Comparison of ENCODE assay signal across 24 cellular contexts in the genomic region with DNA sequence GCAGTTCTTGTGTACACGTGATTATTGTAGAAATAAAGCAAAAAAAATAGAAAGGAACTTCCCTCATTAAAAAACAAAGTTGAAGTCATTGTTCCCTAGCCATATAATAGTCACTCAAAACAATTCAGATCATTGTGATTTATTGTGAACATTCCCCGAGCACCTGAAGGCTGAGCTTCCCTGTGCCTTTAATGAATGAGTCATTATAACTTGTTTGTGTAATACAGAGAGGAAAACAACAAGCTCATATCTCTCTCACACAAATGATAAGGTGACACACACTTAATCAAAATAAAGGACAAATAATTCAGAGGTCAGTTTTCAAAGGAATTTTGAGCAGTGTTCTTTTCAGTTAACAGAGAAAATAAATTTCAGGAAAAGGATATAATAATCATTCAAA.
"Had no signal": no experiment of that assay in that cellular context is flagged by ENCODE, and none has a peak within 500 bp of the region (broad histone marks: within the 10 kb centered on the region; RNA-seq: fewer than 3 reads in every experiment).

No MANE protein-coding gene starts in this region.

- H3K36me3 ChIP-seq: esophagus muscularis mucosa, heart left ventricle, sigmoid colon, vagina had no signal

- ATAC-seq: activated T-cell treated with anti-CD3 and anti-CD28 coated beads, Interleukin-2, amount 50 U/mL, for 72 hours; left cardiac atrium; mucosa of descending colon; stimulated activated memory B cell treated with anti-CD40 and anti-IgM and Interleukin-4, amounts not matched to agents 10 μg/mL and 1 μg/mL and 100 μg/mL, for 72 hours had no signal

- H2AFZ ChIP-seq: parathyroid adenoma had no signal

- H3K4me2 ChIP-seq: smooth muscle cell had no signal

- H3K9ac ChIP-seq: parathyroid adenoma had no signal

- H3K27ac ChIP-seq: esophagus muscularis mucosa, heart left ventricle, parathyroid adenoma, sigmoid colon, vagina had no signal

- H3K79me2 ChIP-seq: parathyroid adenoma had no signal

- H3K4me1 ChIP-seq: parathyroid adenoma, vagina had no signal

- DNase-seq: activated B cell treated with CpG ODN at 0.5 μM for 24 hours; activated CD4-positive, alpha-beta memory T cell treated with anti-CD3 and anti-CD28 coated beads for 36 hours; activated CD4-positive, alpha-beta T cell treated with anti-CD3 and anti-CD28 coated beads for 4 hours; activated effector memory CD4-positive, alpha-beta T cell treated with Interleukin-2 at 50 U/mL for 16 hours; activated naive CD4-positive, alpha-beta T cell treated with anti-CD3 and anti-CD28 coated beads for 36 hours; activated naive CD8-positive, alpha-beta T cell treated with anti-CD3 and anti-CD28 coated beads, Interleukin-2, amount 10 ng/mL, durations not matched to agents 7 days and 5 days; activated T-cell treated with anti-CD3 and anti-CD28 coated beads, Interleukin-2, amount 50 U/mL, for 72 hours; amniotic stem cell; effector memory CD4-positive, alpha-beta T cell; heart left ventricle; islet precursor cell; left cardiac atrium; mesendoderm; mucosa of descending colon; nephron progenitor cell; sigmoid colon; stimulated activated CD4-positive, alpha-beta T cell treated with anti-CD3 and anti-CD28 coated beads, Interleukin-15, amount 100 ng/mL, for 24 hours; T1000; trophoblast cell had no signal

- H3K27me3 ChIP-seq: esophagus muscularis mucosa, heart left ventricle, sigmoid colon, vagina had no signal

- H3K9me3 ChIP-seq: esophagus muscularis mucosa, mucosa of descending colon, sigmoid colon, vagina had no signal

- H3K4me3 ChIP-seq: esophagus muscularis mucosa, heart left ventricle, mucosa of descending colon, sigmoid colon, smooth muscle cell, vagina had no signal
